Comparison of ENCODE assay signal across 8 cellular contexts in the genomic region with DNA sequence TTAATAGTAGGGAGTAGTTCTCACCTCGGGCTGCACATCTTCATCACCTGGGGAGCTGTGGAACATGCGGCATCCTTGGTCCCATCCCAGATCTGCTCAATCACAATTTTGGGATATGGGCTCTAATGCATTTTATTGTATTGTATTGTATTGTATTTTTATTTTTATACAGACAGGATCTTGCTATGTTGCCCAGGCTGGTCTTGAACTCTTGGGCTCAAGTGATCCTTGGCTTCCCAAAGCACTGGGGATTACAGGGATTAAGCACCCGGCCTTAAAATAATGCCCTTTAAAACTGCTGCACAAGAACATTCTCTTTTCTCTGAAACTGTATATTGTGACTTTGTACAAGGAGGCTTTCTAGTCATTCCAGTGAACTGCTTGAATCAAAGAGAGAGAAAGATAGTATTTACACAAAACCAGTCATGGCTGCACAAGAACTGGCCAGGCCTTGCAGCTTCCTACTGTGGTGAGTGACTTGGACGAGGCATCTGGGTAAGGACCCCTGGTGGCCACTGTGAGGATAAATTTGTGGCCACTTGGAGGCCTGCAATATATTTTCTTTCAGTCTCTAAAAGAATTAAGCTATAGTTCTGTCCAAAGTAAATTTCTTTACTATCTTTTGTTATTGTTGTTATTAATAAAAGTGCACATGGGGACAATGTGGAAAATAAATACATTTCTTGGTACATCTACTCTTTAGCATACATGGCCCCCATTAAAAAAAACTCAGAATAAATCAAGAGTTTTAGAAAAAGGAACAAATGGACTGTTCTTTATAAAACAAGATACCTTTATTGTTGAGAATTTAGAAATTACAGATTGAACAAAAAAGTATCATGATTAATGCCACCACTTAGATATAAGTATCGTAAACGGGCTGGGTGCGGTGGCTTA. TPM values are rescaled to one million over a fixed set of nuclear protein-coding genes. Genes with fewer than 3 reads are reported as not detected.
DNase-seq lines count a peak whose midpoint lies in the region; FAIRE-seq and TF ChIP-seq lines count a peak whose summit lies in the region.

No MANE protein-coding gene starts in this region.

- intact Hi-C loops in kidney (cut with DNase I), result loop anchor here (5.0 kb wide), 1 partner anchor 163 kb away; no protein-coding TSS in a partner anchor

- H3K27me3 ChIP-seq in bronchial epithelial cell (ENCODE audit: control insufficient read depth, insufficient read depth, low read length), result no peaks in the 10 kb centered on the region

- H3K9me3 ChIP-seq in kidney (ENCODE audit: control insufficient read depth in 1 of 2, low read length in 2 of 2), result no peaks in the 10 kb centered on the region

- H3K36me3 ChIP-seq in bronchial epithelial cell (ENCODE audit: control insufficient read depth, insufficient read depth, low read length) (no peaks in the 10 kb centered on the region), kidney (ENCODE audit: control insufficient read depth in 1 of 2, insufficient read depth in 2 of 2, low read length in 2 of 2) (peaks cover 0 to 3% of the 10 kb centered on the region in 2 donors)

- H3K4me3 ChIP-seq in HFF-Myc (replicated peaks; ENCODE audit: low read depth, low read length) (no peak overlapping the region), WI38 (ENCODE audit: low read depth, low read length) (no peak overlapping the region), bronchial epithelial cell (ENCODE audit: low read depth, low read length) (no peak overlapping the region), kidney (ENCODE audit: low read length in 2 of 2) (no peak overlapping the region)

- TF ChIP-seq CTCF in HFF-Myc (IDR thresholded peaks at IDR 0.05; ENCODE audit: low read depth, low read length, missing control alignments), result peak; percentile 75
- TF ChIP-seq CTCF in WI38 (IDR thresholded peaks at IDR 0.05; ENCODE audit: low read depth, low read length), result peak; percentile 70
- peak; percentile 67 for TF ChIP-seq CTCF in bronchial epithelial cell (IDR thresholded peaks at IDR 0.05; ENCODE audit: insufficient read depth, low read length, severe bottlenecking)
- TF ChIP-seq CTCF in kidney (IDR thresholded peaks at IDR 0.05; ENCODE audit: borderline replicate concordance, extremely low read depth, insufficient read depth), result peak; percentile 64

- peaks cover 0 to 7% of the 10 kb centered on the region in 2 donors for H3K4me1 ChIP-seq in kidney (ENCODE audit: control insufficient read depth in 1 of 2, insufficient read depth in 1 of 2, low read depth in 1 of 2, low read length in 2 of 2)

- peak; percentile 62 for DNase-seq in HFF-Myc (ENCODE audit: extremely low read depth, low read depth)
- DNase-seq in NCI-H2196 (lab: John Stamatoyannopoulos, UW; ENCODE audit: unreplicated experiment), result peak; percentile 54
- DNase-seq in bronchial epithelial cell (ENCODE audit: low read depth), result peak; percentile 71
- no peak for DNase-seq in kidney
- DNase-seq in stimulated activated CD4-positive, alpha-beta T cell treated with anti-CD3 and anti-CD28 coated beads, Interleukin-2, amount 100 ng/mL, for 24 hours, result peak; percentile 60 to 66
- DNase-seq in NCI-H187 treated with DMSO at 0.1 percent for 48 hours (lab: John Stamatoyannopoulos, UW), result no peak

- FAIRE-seq in G401.6 (lab: Jason Lieb, UNC) (peak; percentile 90), bronchial epithelial cell (lab: Jason Lieb, UNC) (no peak), kidney (lab: Jason Lieb, UNC) (no peak)

- no peak overlapping the region for H3K9ac ChIP-seq in kidney (ENCODE audit: low read length in 2 of 2)

- H3K27ac ChIP-seq in kidney (ENCODE audit: low read depth in 2 of 2, low read length in 2 of 2), result no peak overlapping the region

RNA-seq across cellular contexts. Expression of gene TBCE, which starts 48.0 kb away (rescaled TPM):
- total RNA-seq in bronchial epithelial cell (16.4 and 25.0 TPM in 2 replicates), kidney (15.1 TPM)
- 22.6 TPM for polyA plus RNA-seq in kidney (ENCODE audit: insufficient read depth, low read depth, low replicate concordance)

Comparison
In these comparisons a context has a peak if more than half of its experiments do, and no peak if none do; other contexts are left out.
1. DNase-seq: peak in HFF-Myc (single experiment), NCI-H2196 (single experiment), bronchial epithelial cell (single experiment) and stimulated activated CD4-positive, alpha-beta T cell treated with anti-CD3 and anti-CD28 coated beads, Interleukin-2, amount 100 ng/mL, for 24 hours (2 of 2); none in kidney (single experiment) and NCI-H187 treated with DMSO at 0.1 percent for 48 hours (single experiment).
2. Peak in every context shown above with its lines, with median percentiles within 50 percentile points of each other: CTCF ChIP-seq.